In the genomic region with DNA sequence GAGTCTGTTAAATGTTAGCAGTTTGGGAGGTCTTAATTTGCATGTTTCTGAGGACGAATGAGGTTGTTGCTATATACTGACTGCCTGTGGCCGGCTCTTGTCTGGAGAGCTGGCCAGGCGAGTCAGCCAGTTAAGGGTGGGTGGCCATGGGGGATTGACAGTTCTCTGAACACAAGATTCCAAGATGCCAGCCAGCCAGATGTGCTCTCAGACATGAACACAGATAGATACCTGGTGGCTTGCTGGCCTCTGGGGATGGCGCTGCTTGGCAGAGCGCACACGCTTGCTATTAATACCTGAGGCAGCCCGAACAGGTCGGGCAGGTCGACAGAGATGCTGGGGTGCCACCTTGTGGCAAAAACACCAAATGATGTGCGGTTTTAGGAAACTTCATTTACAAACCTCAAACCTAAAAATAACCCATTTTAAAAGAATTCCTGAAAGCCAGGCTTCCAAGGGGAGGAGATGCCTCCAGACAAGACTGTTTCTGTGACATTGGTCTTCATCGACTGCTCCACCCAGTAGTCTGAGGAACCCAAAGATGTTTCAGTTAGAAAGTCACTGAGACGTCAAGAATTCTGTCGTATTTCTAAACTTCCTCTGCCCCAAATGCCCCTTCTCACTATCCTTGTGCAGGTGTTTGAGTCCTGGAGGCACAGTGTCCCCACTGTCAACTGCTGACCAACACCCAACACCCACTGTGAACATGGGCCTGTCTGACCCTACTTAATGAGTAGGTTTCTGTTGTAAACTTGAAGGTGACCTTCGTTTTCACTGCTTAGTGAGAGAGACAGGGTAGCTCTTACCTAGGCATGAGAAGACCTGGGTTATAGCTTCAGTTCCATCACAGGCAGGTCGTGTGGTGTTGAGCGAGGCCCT, we compare ENCODE assay signal across 8 cellular contexts.
DNase-seq lines count a peak whose midpoint lies in the region; ATAC-seq, FAIRE-seq and TF ChIP-seq lines count a peak whose summit lies in the region.

No MANE protein-coding gene starts in this region.

- no peak overlapping the region for H3K27ac ChIP-seq in pancreas

- H3K36me3 ChIP-seq in pancreas, result no peaks in the 10 kb centered on the region

- peak; percentile 23 to 62 (median 46) for TF ChIP-seq CTCF in pancreas (IDR thresholded peaks at IDR 0.05)

- no peak for FAIRE-seq in pancreas (lab: Jason Lieb, UNC)

- H3K27me3 ChIP-seq in pancreas, result no peaks in the 10 kb centered on the region

- DNase-seq in activated gamma-delta T cell treated with Interleukin-2 at 50 U/mL for 16 hours (peak; percentile 71), activated gamma-delta T cell (lab: John Stamatoyannopoulos, UW) (no peak), OCI-M1 (lab: John Stamatoyannopoulos, UW) (peak; percentile 76), activated T-helper 1 cell treated with Interleukin-2 at 50 U/mL for 16 hours (ENCODE audit: low read depth) (peak; percentile 43), fibroblast of the conjunctiva (ENCODE audit: low read depth) (peak; percentile 17), pancreas (peak; percentile 40 to 82 (median 73)), ureter (ENCODE audit: low spot score) (peak; percentile 64)

- intact Hi-C loops in pancreas (cut with DNase I), result loop anchor here in 2 of 3 donors (5.0 to 10.0 kb wide), 4 partner anchors 152 to 335 kb away; a partner anchor contains a TSS

- peak; percentile 50 for ATAC-seq in HG03196 (IDR thresholded peaks at IDR 0.05; ENCODE audit: unreplicated experiment)
- ATAC-seq in pancreas, result peak; percentile 83 to 98 (median 97)

- no peak overlapping the region for H3K4me3 ChIP-seq in pancreas

- no peaks in the 10 kb centered on the region for H3K9me3 ChIP-seq in pancreas

- H3K4me1 ChIP-seq in pancreas, result no peaks in the 10 kb centered on the region

- 38 to 42% methylated on average over 16 of the region's 16 CpGs for WGBS in pancreas, 2 donors
